1 cellular context compared by ENCODE assay signal in genomic region chr4:88058295-88058694, GRCh38.
TF ChIP-seq lines count a peak whose summit lies in the region.

No MANE protein-coding gene starts in this region.

TF ChIP-seq in HepG2, 621 proteins besides CTCF, POLR2A, EP300 and RAD21:
- TF ChIP-seq PLSCR1 (CRISPR knock-in tag; IDR thresholded peaks at IDR 0.05; ENCODE audit: borderline replicate concordance) (no peak), BORCS8-MEF2B (CRISPR knock-in tag; IDR thresholded peaks at IDR 0.05) (no peak), MAFK (conservative IDR thresholded peaks at IDR 0.05 in 1 of 2, IDR thresholded peaks at IDR 0.05 in 1 of 2; ENCODE audit: low read length in 2 of 2) (peak; percentile 87 to 91), ZNF251 (CRISPR knock-in tag; IDR thresholded peaks at IDR 0.05) (no peak), ZNF614 (CRISPR knock-in tag; IDR thresholded peaks at IDR 0.05; ENCODE audit: borderline replicate concordance) (no peak), ZNF891 (CRISPR knock-in tag; IDR thresholded peaks at IDR 0.05) (no peak), MAFF (IDR thresholded peaks at IDR 0.05; ENCODE audit: low read depth, low read length) (peak; percentile 92), ZNF572 (CRISPR knock-in tag; IDR thresholded peaks at IDR 0.05) (no peak)
